Comparison of ENCODE assay signal across 7 cellular contexts in genomic region chr16:67528222-67528869, GRCh38. TPM values are rescaled to one million over a fixed set of nuclear protein-coding genes. Genes with fewer than 3 reads are reported as not detected.
DNase-seq lines count a peak whose midpoint lies in the region; FAIRE-seq and TF ChIP-seq lines count a peak whose summit lies in the region.

Gene RIPOR1 (plus strand): TSS chr16:67528829. CDS start chr16:67538447, 9,618 bp downstream.

- peaks cover 36 to 48% (median 43%) of the 10 kb centered on the region in 4 donors for H3K4me1 ChIP-seq in esophagus muscularis mucosa
- peaks cover 11% of the 10 kb centered on the region for H3K4me1 ChIP-seq in muscle layer of colon (ENCODE audit: insufficient read depth, low read length)
- peaks cover 30% of the 10 kb centered on the region for H3K4me1 ChIP-seq in thymus (ENCODE audit: control insufficient read depth, insufficient read depth, low read length)

- TF ChIP-seq POLR2A in GM12891 (IDR thresholded peaks at IDR 0.05; ENCODE audit: low read depth, low read length) (no peak), esophagus muscularis mucosa (IDR thresholded peaks at IDR 0.05; ENCODE audit: low read depth) (no peak)

- H3K4me1 Mint-ChIP-seq in activated T-cell treated with anti-CD3 and anti-CD28 coated beads, Interleukin-2, amount 50 U/mL, for 24 hours (ENCODE audit: low read depth), result peaks cover 20% of the 10 kb centered on the region

- no peaks in the 10 kb centered on the region for H3K9me3 Mint-ChIP-seq in activated T-cell treated with anti-CD3 and anti-CD28 coated beads, Interleukin-2, amount 50 U/mL, for 24 hours

- no peaks in the 10 kb centered on the region for H3K9me3 ChIP-seq in esophagus muscularis mucosa
- no peaks in the 10 kb centered on the region for H3K9me3 ChIP-seq in muscle layer of colon (ENCODE audit: low read length)
- H3K9me3 ChIP-seq in thymus (ENCODE audit: control insufficient read depth), result no peaks in the 10 kb centered on the region

- DNase-seq in GM12891 (ENCODE audit: insufficient read length, low spot score) (peak; percentile 66), LNCaP clone FGC (ENCODE audit: low read depth) (no peak), esophagus muscularis mucosa (ENCODE audit: extremely low spot score) (no peak), NCI-H2107 (lab: John Stamatoyannopoulos, UW) (no peak)
- DNase-seq in activated T-cell treated with anti-CD3 and anti-CD28 coated beads, Interleukin-2, amount 50 U/mL, for 24 hours, result no peak

- peaks cover 27% of the 10 kb centered on the region for H3K27me3 Mint-ChIP-seq in activated T-cell treated with anti-CD3 and anti-CD28 coated beads, Interleukin-2, amount 50 U/mL, for 24 hours

- H3K36me3 Mint-ChIP-seq in activated T-cell treated with anti-CD3 and anti-CD28 coated beads, Interleukin-2, amount 50 U/mL, for 24 hours (ENCODE audit: low read depth), result no peaks in the 10 kb centered on the region

- 0 out of 2 replicates have a peak, but pooled peaks have one; percentile 4 for TF ChIP-seq CTCF in LNCaP clone FGC (IDR thresholded peaks at IDR 0.05; ENCODE audit: control insufficient read depth, extremely low read depth, insufficient read depth)
- peak in 1 of 3 experiments; percentile 4 for TF ChIP-seq CTCF in esophagus muscularis mucosa (IDR thresholded peaks at IDR 0.05)

- H3K27ac Mint-ChIP-seq in activated T-cell treated with anti-CD3 and anti-CD28 coated beads, Interleukin-2, amount 50 U/mL, for 24 hours, result no peak within 1 kb of the TSS

- no peak for TF ChIP-seq EP300 in esophagus muscularis mucosa (IDR thresholded peaks at IDR 0.05)

- no peak for FAIRE-seq in GM12891 (lab: Jason Lieb, UNC)

- H3K4me3 ChIP-seq in LNCaP clone FGC (ENCODE audit: low read depth, low read length) (peak within 1 kb of the TSS; percentile 79), esophagus muscularis mucosa (peak within 1 kb of the TSS; percentile 75 to 95 (median 88)), muscle layer of colon (ENCODE audit: low read depth in 1 of 2, low read length in 2 of 2) (peak within 1 kb of the TSS; percentile 84 to 90), thymus (ENCODE audit: low read length) (peak within 1 kb of the TSS; percentile 62)

- 37% methylated on average over 6 of the region's 45 CpGs for WGBS in esophagus muscularis mucosa
- WGBS in thymus, result 25% methylated on average over 44 of the region's 45 CpGs

- H3K4me3 Mint-ChIP-seq in activated T-cell treated with anti-CD3 and anti-CD28 coated beads, Interleukin-2, amount 50 U/mL, for 24 hours, result peak within 1 kb of the TSS; percentile 71

- H3K36me3 ChIP-seq in esophagus muscularis mucosa, result no peaks in the 10 kb centered on the region
- H3K36me3 ChIP-seq in muscle layer of colon (ENCODE audit: insufficient read depth, low read length), result no peaks in the 10 kb centered on the region
- H3K36me3 ChIP-seq in thymus (ENCODE audit: control insufficient read depth, insufficient read depth), result no peaks in the 10 kb centered on the region

- intact Hi-C loops in esophagus muscularis mucosa (cut with DNase I), result loop anchor here (2.0 kb wide), 1 partner anchor 34 kb away; the partner anchor contains the start of gene CTCF

- no peaks in the 10 kb centered on the region for H3K27me3 ChIP-seq in esophagus muscularis mucosa
- H3K27me3 ChIP-seq in muscle layer of colon (ENCODE audit: control insufficient read depth in 1 of 2, insufficient read depth in 2 of 2, low read length in 2 of 2), result no peaks in the 10 kb centered on the region
- peaks cover 26% of the 10 kb centered on the region for H3K27me3 ChIP-seq in thymus (ENCODE audit: control insufficient read depth, insufficient read depth)

- peak within 1 kb of the TSS; percentile 75 for H3K9ac ChIP-seq in muscle layer of colon (ENCODE audit: low read length)

- H3K27ac ChIP-seq in esophagus muscularis mucosa (replicated peaks in 1 of 4), result peak within 1 kb of the TSS; percentile 86 to 95 (median 93)
- H3K27ac ChIP-seq in muscle layer of colon (ENCODE audit: low read depth, low read length), result peak within 1 kb of the TSS; percentile 95
- peak within 1 kb of the TSS; percentile 65 for H3K27ac ChIP-seq in thymus (ENCODE audit: low read depth)

TF ChIP-seq in GM12891, 5 proteins besides CTCF, POLR2A, EP300 and RAD21:
- TF ChIP-seq SPI1 (IDR thresholded peaks at IDR 0.05; ENCODE audit: low read depth, low read length) (no peak), POLR2AphosphoS5 (IDR thresholded peaks at IDR 0.05; ENCODE audit: low read depth, low read length) (no peak)

RNA-seq across cellular contexts. Expression of gene RIPOR1, which starts in this region (rescaled TPM):
- polyA plus RNA-seq in GM12891 (2012; ENCODE audit: low read depth, missing spikeins), result 11.4 TPM
- total RNA-seq in esophagus muscularis mucosa, result 100 to 1,000 TPM in 1 of 4 donors, 10 to 100 TPM in 3; 63.1 to 108 (median 68.4) TPM
- 25.4 TPM for polyA plus RNA-seq in thymus
